Comparison of ENCODE assay signal across 1 cellular context in genomic region chr7:129037585-129037984, GRCh38.
TF ChIP-seq lines count a peak whose summit lies in the region.

No MANE protein-coding gene starts in this region.

TF ChIP-seq in K562, 482 proteins besides CTCF, POLR2A, EP300 and RAD21:
- TF ChIP-seq MTA2 (IDR thresholded peaks at IDR 0.05; ENCODE audit: low read depth): no peak
